Comparison of ENCODE assay signal across 12 cellular contexts in genomic region chr12:14442221-14442881, GRCh38.
DNase-seq lines count a peak whose midpoint lies in the region; ATAC-seq, FAIRE-seq and TF ChIP-seq lines count a peak whose summit lies in the region.
"Had no signal": no experiment of that assay in that cellular context is flagged by ENCODE, and none has a peak within 500 bp of the region (broad histone marks: within the 10 kb centered on the region; RNA-seq: fewer than 3 reads in every experiment).

No MANE protein-coding gene starts in this region.

- H3K9me3 Mint-ChIP-seq in Calu3 (ENCODE audit: low read depth, unreplicated experiment): no peaks in the 10 kb centered on the region

- no peak for TF ChIP-seq CTCF in Calu3 (IDR thresholded peaks at IDR 0.05; ENCODE audit: unreplicated experiment)
- no peak for TF ChIP-seq CTCF in body of pancreas (IDR thresholded peaks at IDR 0.05)
- TF ChIP-seq CTCF in spleen (IDR thresholded peaks at IDR 0.05 in 8 of 11, conservative IDR thresholded peaks at IDR 0.05 in 3 of 11): no peak

- no peaks in the 10 kb centered on the region for H3K27me3 Mint-ChIP-seq in Calu3 (ENCODE audit: unreplicated experiment)

- H3K27ac ChIP-seq in body of pancreas (peak overlapping the region in 1 of 4 donors; percentile 4), spleen (peak overlapping the region in 5 of 8 donors; percentile 9 to 63 (median 59))
- H3K27ac ChIP-seq: BLaER1 had no signal

- H3K4me1 Mint-ChIP-seq in Calu3 (ENCODE audit: low read depth, unreplicated experiment): no peaks in the 10 kb centered on the region

- 73 to 78% methylated on average over 5 of the region's 5 CpGs for WGBS in body of pancreas, 2 donors
- 59 to 86% (median 77%) methylated on average over 5 of the region's 5 CpGs for WGBS in spleen, 5 donors

- peaks cover 5 to 17% of the 10 kb centered on the region in 2 donors for H3K36me3 ChIP-seq in body of pancreas (replicated peaks in 1 of 2; ENCODE audit: insufficient read depth in 1 of 2, low read depth in 2 of 2)
- peaks cover 0 to 98% (median 62%) of the 10 kb centered on the region in 6 donors for H3K36me3 ChIP-seq in spleen

- H3K4me3 ChIP-seq in body of pancreas (no peak overlapping the region), spleen (no peak overlapping the region)
- H3K4me3 ChIP-seq: BLaER1 had no signal

- TF ChIP-seq POLR2A in body of pancreas (IDR thresholded peaks at IDR 0.05) (no peak), spleen (IDR thresholded peaks at IDR 0.05) (no peak)

- peaks cover 29% of the 10 kb centered on the region for H3K36me3 Mint-ChIP-seq in Calu3 (ENCODE audit: insufficient read depth, unreplicated experiment)

- H3K27me3 ChIP-seq in body of pancreas: no peaks in the 10 kb centered on the region
- H3K27me3 ChIP-seq in spleen (replicated peaks in 1 of 7): no peaks in the 10 kb centered on the region
- H3K27me3 ChIP-seq: BLaER1 had no signal

- BruUV-seq in Calu3 (replicated peaks; lab: Mats Ljungman, UMichigan): no TSS peak

- peak overlapping the region; percentile 44 for H3K27ac Mint-ChIP-seq in Calu3 (ENCODE audit: unreplicated experiment)

- ATAC-seq in body of pancreas: peak; percentile 67
- no peak for ATAC-seq in GM18517 (IDR thresholded peaks at IDR 0.05; ENCODE audit: unreplicated experiment)

- intact Hi-C loops in Calu3 (cut with micrococcal nuclease; ENCODE audit: unreplicated experiment) (no loop called here), body of pancreas (cut with DNase I) (no loop called here), spleen (cut with DNase I; ENCODE audit: low total_unique reads) (no loop called here)

- CTCF ChIA-PET in Calu3 (lab: Charles Lee): no interaction called here

- no peak overlapping the region for H3K4me3 Mint-ChIP-seq in Calu3 (ENCODE audit: low read depth, unreplicated experiment)

- FAIRE-seq in islet of Langerhans (lab: Jason Lieb, UNC): peak; percentile 21
- FAIRE-seq: urothelium cell line had no signal

- H3K4me1 ChIP-seq in body of pancreas (peaks cover 14% of the 10 kb centered on the region), spleen (peaks cover 7 to 43% (median 22%) of the 10 kb centered on the region in 6 donors)
- H3K4me1 ChIP-seq: BLaER1 had no signal

- H3K9me3 ChIP-seq in body of pancreas (no peaks in the 10 kb centered on the region), spleen (no peaks in the 10 kb centered on the region)

- DNase-seq in Calu3 (no peak), body of pancreas (peak in 3 of 4 donors; percentile 8 to 24 (median 16)), spleen (no peak), DMS79 treated with DMSO at 0.1 percent for 48 hours (lab: John Stamatoyannopoulos, UW) (no peak)
- DNase-seq in central memory CD4-positive, alpha-beta T cell: no peak
- no peak for DNase-seq in activated naive CD4-positive, alpha-beta T cell treated with anti-CD3 and anti-CD28 coated beads, Interleukin-2, amount 50 U/mL, for 16 hours
- DNase-seq: glutamatergic neuron, mesendoderm had no signal

Comparison
In these comparisons a context has a peak if more than half of its experiments do, and no peak if none do; other contexts are left out.
1. DNase-seq: peak in body of pancreas (3 of 4); none in Calu3 (single experiment), spleen (single experiment), DMS79 treated with DMSO at 0.1 percent for 48 hours (single experiment), central memory CD4-positive, alpha-beta T cell (single experiment) and activated naive CD4-positive, alpha-beta T cell treated with anti-CD3 and anti-CD28 coated beads, Interleukin-2, amount 50 U/mL, for 16 hours (single experiment).